In the genomic region with DNA sequence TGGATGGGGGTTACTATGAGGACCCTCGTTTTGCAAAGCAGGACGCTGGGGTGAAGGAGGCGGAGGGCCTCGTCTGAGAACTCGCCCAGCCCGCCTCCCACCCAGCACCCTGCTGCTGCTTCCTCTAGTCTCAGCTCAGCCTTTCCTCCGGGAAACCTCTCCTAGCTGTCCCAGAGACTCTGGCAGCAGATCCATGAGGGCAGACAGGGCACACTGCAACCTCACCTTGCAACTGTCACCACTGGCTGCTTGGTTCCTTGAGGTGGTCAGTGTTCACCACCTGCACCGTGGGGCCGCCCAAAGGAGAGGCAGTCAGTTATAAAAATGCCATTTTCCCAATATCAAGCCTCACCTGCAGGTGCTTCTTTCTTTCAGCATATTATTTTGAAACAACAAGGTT, we compare ENCODE assay signal across 13 cellular contexts. TPM values are rescaled to one million over a fixed set of nuclear protein-coding genes. Genes with fewer than 3 reads are reported as not detected.
DNase-seq lines count a peak whose midpoint lies in the region; ATAC-seq and TF ChIP-seq lines count a peak whose summit lies in the region.
"Had no signal": no experiment of that assay in that cellular context is flagged by ENCODE, and none has a peak within 500 bp of the region (broad histone marks: within the 10 kb centered on the region; RNA-seq: fewer than 3 reads in every experiment).

No MANE protein-coding gene starts in this region.

- TF ChIP-seq POLR2A in gastroesophageal sphincter (IDR thresholded peaks at IDR 0.05), result no peak

- no peak for TF ChIP-seq CTCF in gastroesophageal sphincter (IDR thresholded peaks at IDR 0.05)

- ATAC-seq in GM18517 (IDR thresholded peaks at IDR 0.05; ENCODE audit: unreplicated experiment) (peak; percentile 11), GM21367 (IDR thresholded peaks at IDR 0.05; ENCODE audit: unreplicated experiment) (peak; percentile 4), HG02970 (IDR thresholded peaks at IDR 0.05; ENCODE audit: low FRiP score, unreplicated experiment) (peak; percentile 6), HG02973 (IDR thresholded peaks at IDR 0.05; ENCODE audit: unreplicated experiment) (no peak), gastroesophageal sphincter (no peak)
- peak; percentile 3 for ATAC-seq in activated T-helper 17 cell treated with anti-CD3 and anti-CD28 coated beads, Interleukin-2, amount 50 U/mL, for 72 hours (replicated peaks)

- peaks cover 0 to 15% (median 0%) of the 10 kb centered on the region in 3 donors for H3K4me1 ChIP-seq in gastroesophageal sphincter
- H3K4me1 ChIP-seq: BE2C had no signal

- peaks cover 19% of the 10 kb centered on the region for H3K4me1 Mint-ChIP-seq in activated T-helper 17 cell treated with anti-CD3 and anti-CD28 coated beads, Interleukin-2, amount 50 U/mL, for 72 hours
- H3K4me1 Mint-ChIP-seq: immature natural killer cell had no signal

- no peak overlapping the region for H3K27ac ChIP-seq in gastroesophageal sphincter
- H3K27ac ChIP-seq: coronary artery had no signal

- peak overlapping the region; percentile 31 for H3K4me3 Mint-ChIP-seq in activated T-helper 17 cell treated with anti-CD3 and anti-CD28 coated beads, Interleukin-2, amount 50 U/mL, for 72 hours
- H3K4me3 Mint-ChIP-seq: immature natural killer cell had no signal

- H3K9me3 ChIP-seq in gastroesophageal sphincter, result no peaks in the 10 kb centered on the region
- H3K9me3 ChIP-seq: BE2C had no signal

- peaks cover 58% of the 10 kb centered on the region for H3K27me3 Mint-ChIP-seq in activated T-helper 17 cell treated with anti-CD3 and anti-CD28 coated beads, Interleukin-2, amount 50 U/mL, for 72 hours

- no peaks in the 10 kb centered on the region for H3K9me3 Mint-ChIP-seq in activated T-helper 17 cell treated with anti-CD3 and anti-CD28 coated beads, Interleukin-2, amount 50 U/mL, for 72 hours
- H3K9me3 Mint-ChIP-seq: immature natural killer cell had no signal

- peak overlapping the region; percentile 58 for H3K27ac Mint-ChIP-seq in activated T-helper 17 cell treated with anti-CD3 and anti-CD28 coated beads, Interleukin-2, amount 50 U/mL, for 72 hours
- H3K27ac Mint-ChIP-seq: immature natural killer cell had no signal

- no peaks in the 10 kb centered on the region for H3K27me3 ChIP-seq in gastroesophageal sphincter
- H3K27me3 ChIP-seq: BE2C had no signal

- H3K36me3 ChIP-seq in gastroesophageal sphincter, result no peaks in the 10 kb centered on the region
- H3K36me3 ChIP-seq: BE2C had no signal

- WGBS in gastroesophageal sphincter (ENCODE audit: low coverage in 1 of 2), 2 donors, result 33 to 82% methylated on average over 1 to 2 of the region's 9 CpGs

- H3K4me3 ChIP-seq in gastroesophageal sphincter, result no peak overlapping the region
- H3K4me3 ChIP-seq: coronary artery had no signal

- no peak for TF ChIP-seq EP300 in gastroesophageal sphincter (IDR thresholded peaks at IDR 0.05)

- DNase-seq in Kasumi-1 (lab: John Stamatoyannopoulos, UW) (no peak), NCI-H2107 (lab: John Stamatoyannopoulos, UW) (no peak)
- DNase-seq: BE2C, HCEC 1CT, immature natural killer cell, NCI-H1048 had no signal

- no peaks in the 10 kb centered on the region for H3K36me3 Mint-ChIP-seq in activated T-helper 17 cell treated with anti-CD3 and anti-CD28 coated beads, Interleukin-2, amount 50 U/mL, for 72 hours (ENCODE audit: low read depth)
- H3K36me3 Mint-ChIP-seq: immature natural killer cell had no signal

RNA-seq across cellular contexts. Expression of gene PARD6G, which starts 45.6 kb away (rescaled TPM):
- 1 to 10 TPM in 1 of 2 donors, under 1 TPM in 1; 0.98 to 1.5 TPM for total RNA-seq in activated T-helper 17 cell treated with anti-CD3 and anti-CD28 coated beads, Interleukin-2, amount 50 U/mL, for 72 hours
- total RNA-seq in gastroesophageal sphincter, result 10 to 100 TPM in 1 of 4 donors, 1 to 10 TPM in 3; 3.7 to 14.0 (median 8.6) TPM

Comparison
In these comparisons a context has a peak if more than half of its experiments do, and no peak if none do; other contexts are left out.
1. ATAC-seq: peak in GM18517 (single experiment), GM21367 (single experiment), HG02970 (single experiment) and activated T-helper 17 cell treated with anti-CD3 and anti-CD28 coated beads, Interleukin-2, amount 50 U/mL, for 72 hours (single experiment); none in HG02973 (single experiment) and gastroesophageal sphincter (single experiment).